In genomic region chr2:30225131-30225762, GRCh38 we compare ENCODE assay signal across 8 cellular contexts. TPM values are rescaled to one million over a fixed set of nuclear protein-coding genes. Genes with fewer than 3 reads are reported as not detected.
A peak's percentile ranks its signal among the peaks of the same experiment; 100 is the strongest.
DNase-seq lines count a peak whose midpoint lies in the region; ATAC-seq and TF ChIP-seq lines count a peak whose summit lies in the region.

No MANE protein-coding gene starts in this region.

- H3K36me3 ChIP-seq in DOHH2 (ENCODE audit: control insufficient read depth, low read length) = no peaks in the 10 kb centered on the region
- H3K36me3 ChIP-seq in Karpas-422 (ENCODE audit: insufficient read depth, low read length) = no peaks in the 10 kb centered on the region
- no peaks in the 10 kb centered on the region for H3K36me3 ChIP-seq in neural progenitor cell
- no peaks in the 10 kb centered on the region for H3K36me3 ChIP-seq in HAP-1 (replicated peaks)

- H3K27ac Mint-ChIP-seq in WTC11 (no peak overlapping the region), neural progenitor cell (peak overlapping the region; percentile 36)

- H3K4me3 Mint-ChIP-seq in WTC11 = no peak overlapping the region
- no peak overlapping the region for H3K4me3 Mint-ChIP-seq in neural progenitor cell

- H3K9me3 ChIP-seq in DOHH2 (ENCODE audit: control insufficient read depth, insufficient read depth, low read length) (no peaks in the 10 kb centered on the region), Karpas-422 (ENCODE audit: low read length) (no peaks in the 10 kb centered on the region), neural progenitor cell (ENCODE audit: low read depth) (no peaks in the 10 kb centered on the region), HAP-1 (no peaks in the 10 kb centered on the region)

- H3K79me2 ChIP-seq in DOHH2 (ENCODE audit: control insufficient read depth, low read length) (no peaks in the 10 kb centered on the region), Karpas-422 (ENCODE audit: low read length) (no peaks in the 10 kb centered on the region), neural progenitor cell (ENCODE audit: low read depth) (no peaks in the 10 kb centered on the region)

- peaks cover 4% of the 10 kb centered on the region; the same call in 1 of the 2 replicates for H3F3A ChIP-seq in DOHH2 (ENCODE audit: control insufficient read depth, insufficient read depth)
- H3F3A ChIP-seq in neural progenitor cell (ENCODE audit: low read depth) = peaks cover 8% of the 10 kb centered on the region

- H3K4me3 ChIP-seq in DOHH2 (ENCODE audit: low read length) (peak overlapping the region; percentile 72), Karpas-422 (ENCODE audit: low read length) (peak overlapping the region; percentile 29; the same call in 1 of the 2 replicates), neural progenitor cell (no peak overlapping the region), HAP-1 (no peak overlapping the region)

- DNase-seq in Karpas-422 (peak; percentile 54), WTC11 (ENCODE audit: low spot score) (no peak), neural progenitor cell (ENCODE audit: low spot score) (peak; percentile 19), nucleus accumbens (lab: John Stamatoyannopoulos, UW) (no peak), HAP-1 (ENCODE audit: low spot score in 2 of 2) (no peak)

- TF ChIP-seq CTCF in DOHH2 (IDR thresholded peaks at IDR 0.05; ENCODE audit: low read depth, low read length, poor library complexity, severe bottlenecking) (no peak), WTC11 (IDR thresholded peaks at IDR 0.05) (no peak), neural progenitor cell (IDR thresholded peaks at IDR 0.05) (no peak)

- in situ Hi-C loops in HAP-1 (cut with MboI; ENCODE audit: low sequenced_read_pairs) = no loop called here

- H3K9ac ChIP-seq in Karpas-422 (ENCODE audit: low read length) (peak overlapping the region; percentile 52), neural progenitor cell (no peak overlapping the region)

- H4K20me1 ChIP-seq in DOHH2 (ENCODE audit: control insufficient read depth, insufficient read depth, low read depth, low read length) (no peaks in the 10 kb centered on the region), Karpas-422 (ENCODE audit: insufficient read depth, low read depth, low read length) (no peaks in the 10 kb centered on the region), neural progenitor cell (ENCODE audit: low read depth) (peaks cover 2% of the 10 kb centered on the region)

- H3K27me3 ChIP-seq in DOHH2 (ENCODE audit: control insufficient read depth, low read length) (peaks cover 5% of the 10 kb centered on the region), Karpas-422 (ENCODE audit: low read length) (no peaks in the 10 kb centered on the region), neural progenitor cell (peaks cover 30% of the 10 kb centered on the region), HAP-1 (ENCODE audit: low read depth) (no peaks in the 10 kb centered on the region)

- no peaks in the 10 kb centered on the region for H3K36me3 Mint-ChIP-seq in WTC11
- no peaks in the 10 kb centered on the region for H3K36me3 Mint-ChIP-seq in neural progenitor cell

- CTCF ChIA-PET in WTC11 (lab: Charles Lee) = interaction anchor here (1.9 to 3.1 kb wide), 2 partner anchors 14 to 17 kb away, joined by 5 to 12 read pairs; no protein-coding TSS in a partner anchor

- H3K4me2 ChIP-seq in DOHH2 (ENCODE audit: low read length) (peak overlapping the region; percentile 93), Karpas-422 (ENCODE audit: low read depth, low read length, poor library complexity, severe bottlenecking) (peak overlapping the region; percentile 60), neural progenitor cell (no peak overlapping the region)

- ATAC-seq in GM21367 (IDR thresholded peaks at IDR 0.05; ENCODE audit: unreplicated experiment) (peak; percentile 45), WTC11 (peak; percentile 82), esophagus mucosa (peak; percentile 31)

- peaks cover 19% of the 10 kb centered on the region for H3K4me1 Mint-ChIP-seq in WTC11
- H3K4me1 Mint-ChIP-seq in neural progenitor cell = peaks cover 11% of the 10 kb centered on the region

- peaks cover 27% of the 10 kb centered on the region for H3K27me3 Mint-ChIP-seq in WTC11 (ENCODE audit: low read depth)
- peaks cover 6% of the 10 kb centered on the region for H3K27me3 Mint-ChIP-seq in neural progenitor cell (ENCODE audit: insufficient read depth, low read depth)

- H3K9me3 Mint-ChIP-seq in WTC11 (no peaks in the 10 kb centered on the region), neural progenitor cell (no peaks in the 10 kb centered on the region)

- H2AFZ ChIP-seq in Karpas-422 (ENCODE audit: low read length) (peak overlapping the region; percentile 66; the same call in 1 of the 2 replicates), neural progenitor cell (replicated peaks) (no peak overlapping the region)

- H3K9me2 ChIP-seq in DOHH2 (replicated peaks; ENCODE audit: control insufficient read depth, low read length) = no peaks in the 10 kb centered on the region
- no peaks in the 10 kb centered on the region for H3K9me2 ChIP-seq in Karpas-422 (replicated peaks; ENCODE audit: insufficient read depth, low read length)

- H3K27ac ChIP-seq in DOHH2 (ENCODE audit: low read depth, low read length) (peak overlapping the region; percentile 23), Karpas-422 (ENCODE audit: low read length) (no peak overlapping the region), neural progenitor cell (no peak overlapping the region)

- H3K4me1 ChIP-seq in DOHH2 (ENCODE audit: control insufficient read depth, low read length) (peaks cover 34% of the 10 kb centered on the region), Karpas-422 (ENCODE audit: low read length) (peaks cover 38% of the 10 kb centered on the region), neural progenitor cell (peaks cover 16% of the 10 kb centered on the region), HAP-1 (no peaks in the 10 kb centered on the region)

- POLR2A ChIA-PET in WTC11 (lab: Charles Lee) = no interaction called here

TF ChIP-seq in WTC11, 78 proteins besides CTCF, POLR2A, EP300 and RAD21 (continues in another document):
- TF ChIP-seq FOXP4 (CRISPR knock-in tag; IDR thresholded peaks at IDR 0.05) (no peak), SMAD4 (CRISPR knock-in tag; IDR thresholded peaks at IDR 0.05) (no peak), MXD4 (CRISPR knock-in tag; IDR thresholded peaks at IDR 0.05; ENCODE audit: borderline replicate concordance) (no peak), ESRRA (CRISPR knock-in tag; IDR thresholded peaks at IDR 0.05; ENCODE audit: borderline replicate concordance) (no peak), ZNF138 (CRISPR knock-in tag; conservative IDR thresholded peaks at IDR 0.05) (no peak), JAZF1 (CRISPR knock-in tag; IDR thresholded peaks at IDR 0.05) (no peak), KAT7 (CRISPR knock-in tag; IDR thresholded peaks at IDR 0.05; ENCODE audit: borderline replicate concordance) (no peak)
- TF ChIP-seq, protein P1, sequence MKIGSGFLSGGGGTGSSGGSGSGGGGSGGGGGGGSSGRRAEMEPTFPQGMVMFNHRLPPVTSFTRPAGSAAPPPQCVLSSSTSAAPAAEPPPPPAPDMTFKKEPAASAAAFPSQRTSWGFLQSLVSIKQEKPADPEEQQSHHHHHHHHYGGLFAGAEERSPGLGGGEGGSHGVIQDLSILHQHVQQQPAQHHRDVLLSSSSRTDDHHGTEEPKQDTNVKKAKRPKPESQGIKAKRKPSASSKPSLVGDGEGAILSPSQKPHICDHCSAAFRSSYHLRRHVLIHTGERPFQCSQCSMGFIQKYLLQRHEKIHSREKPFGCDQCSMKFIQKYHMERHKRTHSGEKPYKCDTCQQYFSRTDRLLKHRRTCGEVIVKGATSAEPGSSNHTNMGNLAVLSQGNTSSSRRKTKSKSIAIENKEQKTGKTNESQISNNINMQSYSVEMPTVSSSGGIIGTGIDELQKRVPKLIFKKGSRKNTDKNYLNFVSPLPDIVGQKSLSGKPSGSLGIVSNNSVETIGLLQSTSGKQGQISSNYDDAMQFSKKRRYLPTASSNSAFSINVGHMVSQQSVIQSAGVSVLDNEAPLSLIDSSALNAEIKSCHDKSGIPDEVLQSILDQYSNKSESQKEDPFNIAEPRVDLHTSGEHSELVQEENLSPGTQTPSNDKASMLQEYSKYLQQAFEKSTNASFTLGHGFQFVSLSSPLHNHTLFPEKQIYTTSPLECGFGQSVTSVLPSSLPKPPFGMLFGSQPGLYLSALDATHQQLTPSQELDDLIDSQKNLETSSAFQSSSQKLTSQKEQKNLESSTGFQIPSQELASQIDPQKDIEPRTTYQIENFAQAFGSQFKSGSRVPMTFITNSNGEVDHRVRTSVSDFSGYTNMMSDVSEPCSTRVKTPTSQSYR (CRISPR knock-in tag; IDR thresholded peaks at IDR 0.05) = no peak

RNA-seq across cellular contexts. Expression of gene LBH, which starts 6.1 kb away (rescaled TPM):
- 7.1 and 17.5 TPM in 2 replicates for total RNA-seq in Karpas-422 (2014; rRNA removed; shearing (Covaris generic); ENCODE audit: low replicate concordance)
- total RNA-seq in WTC11 (2021) = 30.8 to 47.3 TPM (median 34.7 TPM) in 3 replicates
- total RNA-seq in esophagus mucosa = 4.0 TPM
- total RNA-seq in neural progenitor cell (ENCODE audit: low replicate concordance) = 4.2 and 11.0 TPM in 2 replicates

Comparison
In these comparisons a context has a peak if more than half of its experiments do, and no peak if none do; other contexts are left out.
1. H3K4me3 ChIP-seq: peak in DOHH2 (single experiment) and Karpas-422 (single experiment); none in neural progenitor cell (single experiment) and HAP-1 (single experiment).
2. ATAC-seq: peak in every context shown above with its lines; median percentile 82 in WTC11; 45 in GM21367; 31 in esophagus mucosa.
3. DNase-seq: peak in Karpas-422 (single experiment) and neural progenitor cell (single experiment); none in WTC11 (single experiment), nucleus accumbens (0 of 56) and HAP-1 (0 of 2).